ENCODE assay signal across 1 cellular context in genomic region chr1:177163844-177164379, GRCh38.
TF ChIP-seq lines count a peak whose summit lies in the region.

No MANE protein-coding gene starts in this region.

TF ChIP-seq in HepG2, 621 proteins besides CTCF, POLR2A, EP300 and RAD21:
- no peak for TF ChIP-seq ZHX1 (CRISPR knock-in tag; IDR thresholded peaks at IDR 0.05; ENCODE audit: low read depth)
- TF ChIP-seq NR2F6 (IDR thresholded peaks at IDR 0.05): no peak
- TF ChIP-seq NR2F6 (CRISPR knock-in tag; IDR thresholded peaks at IDR 0.05): no peak
- no peak for TF ChIP-seq ZFP82 (CRISPR knock-in tag; IDR thresholded peaks at IDR 0.05; ENCODE audit: borderline replicate concordance)
